ENCODE assay signal across 8 cellular contexts in the genomic region with DNA sequence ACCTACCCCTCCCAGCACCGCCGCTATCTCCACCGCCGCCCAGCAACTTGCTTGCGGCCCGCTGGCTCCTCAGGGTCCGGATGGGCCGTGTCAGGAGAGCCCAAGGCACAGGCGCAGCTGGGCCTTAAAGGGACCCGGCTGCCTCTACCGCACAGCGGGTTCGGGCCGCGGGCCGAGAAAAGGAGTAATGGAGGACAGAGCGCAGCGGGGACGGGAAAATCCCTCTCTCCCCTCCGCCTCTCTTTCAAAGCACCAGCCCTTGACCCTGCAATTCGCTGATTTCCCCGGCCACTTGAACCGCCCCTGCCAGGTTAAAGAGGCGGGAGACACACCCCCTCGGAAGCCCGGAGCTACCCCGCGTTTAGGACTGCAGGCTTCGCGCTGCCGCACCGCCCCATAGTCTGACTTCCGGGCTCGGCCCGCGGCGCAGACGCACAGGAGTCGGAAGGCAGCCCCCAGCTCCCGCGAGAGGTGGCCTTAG. TPM values are rescaled to one million over a fixed set of nuclear protein-coding genes. Genes with fewer than 3 reads are reported as not detected.
DNase-seq lines count a peak whose midpoint lies in the region; ATAC-seq and FAIRE-seq lines count a peak whose summit lies in the region.
"Not testable (repeated sequence)": the region's sequence is repeated elsewhere in the genome, so short reads cannot be mapped to it uniquely, and the experiment has no call there.

A gene with protein sequence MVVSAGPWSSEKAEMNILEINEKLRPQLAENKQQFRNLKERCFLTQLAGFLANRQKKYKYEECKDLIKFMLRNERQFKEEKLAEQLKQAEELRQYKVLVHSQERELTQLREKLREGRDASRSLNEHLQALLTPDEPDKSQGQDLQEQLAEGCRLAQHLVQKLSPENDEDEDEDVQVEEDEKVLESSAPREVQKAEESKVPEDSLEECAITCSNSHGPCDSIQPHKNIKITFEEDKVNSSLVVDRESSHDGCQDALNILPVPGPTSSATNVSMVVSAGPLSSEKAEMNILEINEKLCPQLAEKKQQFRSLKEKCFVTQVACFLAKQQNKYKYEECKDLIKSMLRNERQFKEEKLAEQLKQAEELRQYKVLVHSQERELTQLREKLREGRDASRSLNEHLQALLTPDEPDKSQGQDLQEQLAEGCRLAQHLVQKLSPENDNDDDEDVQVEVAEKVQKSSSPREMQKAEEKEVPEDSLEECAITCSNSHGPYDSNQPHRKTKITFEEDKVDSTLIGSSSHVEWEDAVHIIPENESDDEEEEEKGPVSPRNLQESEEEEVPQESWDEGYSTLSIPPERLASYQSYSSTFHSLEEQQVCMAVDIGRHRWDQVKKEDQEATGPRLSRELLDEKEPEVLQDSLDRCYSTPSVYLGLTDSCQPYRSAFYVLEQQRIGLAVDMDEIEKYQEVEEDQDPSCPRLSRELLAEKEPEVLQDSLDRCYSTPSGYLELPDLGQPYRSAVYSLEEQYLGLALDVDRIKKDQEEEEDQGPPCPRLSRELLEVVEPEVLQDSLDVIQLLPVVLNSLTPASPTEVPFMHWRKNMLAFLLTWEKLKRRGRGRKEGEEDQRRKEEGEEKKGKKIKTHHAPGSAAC (minus strand): TSS at position 371 of the 481 bp plus-strand sequence. CDS start 25,278 bp downstream, outside the sequence.

- in situ Hi-C loops in G401 (cut with HindIII; ENCODE audit: low sequenced_read_pairs) = not testable (repeated sequence)

- FAIRE-seq in frontal cortex (lab: Jason Lieb, UNC) = not testable (repeated sequence)

- H3K4me1 Mint-ChIP-seq in stimulated activated naive CD8-positive, alpha-beta T cell treated with anti-CD3 and anti-CD28 coated beads, Interleukin-15, amount 100 ng/mL, for 72 hours = peaks cover 17% of the 10 kb centered on the region

- H3K27me3 Mint-ChIP-seq in stimulated activated naive CD8-positive, alpha-beta T cell treated with anti-CD3 and anti-CD28 coated beads, Interleukin-15, amount 100 ng/mL, for 72 hours = not testable (repeated sequence)

- peak; percentile 78 for ATAC-seq in HG02623 (IDR thresholded peaks at IDR 0.05; ENCODE audit: unreplicated experiment)
- peak; percentile 98 for ATAC-seq in SK-N-SH treated with all-trans-retinoic acid at 6 μM for 48 hours
- ATAC-seq in stimulated activated naive CD8-positive, alpha-beta T cell treated with anti-CD3 and anti-CD28 coated beads, Interleukin-15, amount 100 ng/mL, for 72 hours = peak; percentile 97

- H3K4me3 Mint-ChIP-seq in stimulated activated naive CD8-positive, alpha-beta T cell treated with anti-CD3 and anti-CD28 coated beads, Interleukin-15, amount 100 ng/mL, for 72 hours = peak within 1 kb of the TSS; percentile 97 to 98

- H3K27ac Mint-ChIP-seq in stimulated activated naive CD8-positive, alpha-beta T cell treated with anti-CD3 and anti-CD28 coated beads, Interleukin-15, amount 100 ng/mL, for 72 hours = peak within 1 kb of the TSS; percentile 99

- DNase-seq in G401 (ENCODE audit: low spot score) (peak; percentile 63), NCI-H1105 (lab: John Stamatoyannopoulos, UW) (peak; percentile 83), non-pigmented ciliary epithelial cell (ENCODE audit: low read depth) (peak; percentile 18)
- DNase-seq in activated naive CD4-positive, alpha-beta T cell (lab: John Stamatoyannopoulos, UW) = peak; percentile 42 to 73 (median 58)
- not testable (repeated sequence) for DNase-seq in frontal cortex (ENCODE audit: low spot score in 2 of 2)
- DNase-seq in stimulated activated naive CD8-positive, alpha-beta T cell treated with anti-CD3 and anti-CD28 coated beads, Interleukin-15, amount 100 ng/mL, for 72 hours = peak; percentile 88 to 91

- H3K9me3 Mint-ChIP-seq in stimulated activated naive CD8-positive, alpha-beta T cell treated with anti-CD3 and anti-CD28 coated beads, Interleukin-15, amount 100 ng/mL, for 72 hours = not testable (repeated sequence)

RNA-seq across cellular contexts. Expression of the gene that starts here (rescaled TPM):
- 0.74 and 2.9 TPM in 2 replicates for total RNA-seq in G401 (2014; rRNA removed; shearing (Covaris generic))
- 11.8 TPM for total RNA-seq in frontal cortex
